ENCODE assay signal across 1 cellular context in genomic region chr15:39896837-39897236, GRCh38.
TF ChIP-seq lines count a peak whose summit lies in the region.

No MANE protein-coding gene starts in this region.

TF ChIP-seq in GM23338, 12 proteins besides CTCF, POLR2A, EP300 and RAD21 (continued from another document):
- TF ChIP-seq ZNF462 (CRISPR knock-in tag; IDR thresholded peaks at IDR 0.05) (no peak), STAT1 (IDR thresholded peaks at IDR 0.05; ENCODE audit: unreplicated experiment) (no peak), ZNF331 (CRISPR knock-in tag; IDR thresholded peaks at IDR 0.05; ENCODE audit: low read depth) (no peak), JUNB (IDR thresholded peaks at IDR 0.05; ENCODE audit: unreplicated experiment) (no peak), NANOG (IDR thresholded peaks at IDR 0.05; ENCODE audit: borderline replicate concordance) (no peak), ETS1 (IDR thresholded peaks at IDR 0.05) (no peak)
TF ChIP-seq in GM23338: peak in this region for 0.
